Comparison of ENCODE assay signal across 1 cellular context in the genomic region with DNA sequence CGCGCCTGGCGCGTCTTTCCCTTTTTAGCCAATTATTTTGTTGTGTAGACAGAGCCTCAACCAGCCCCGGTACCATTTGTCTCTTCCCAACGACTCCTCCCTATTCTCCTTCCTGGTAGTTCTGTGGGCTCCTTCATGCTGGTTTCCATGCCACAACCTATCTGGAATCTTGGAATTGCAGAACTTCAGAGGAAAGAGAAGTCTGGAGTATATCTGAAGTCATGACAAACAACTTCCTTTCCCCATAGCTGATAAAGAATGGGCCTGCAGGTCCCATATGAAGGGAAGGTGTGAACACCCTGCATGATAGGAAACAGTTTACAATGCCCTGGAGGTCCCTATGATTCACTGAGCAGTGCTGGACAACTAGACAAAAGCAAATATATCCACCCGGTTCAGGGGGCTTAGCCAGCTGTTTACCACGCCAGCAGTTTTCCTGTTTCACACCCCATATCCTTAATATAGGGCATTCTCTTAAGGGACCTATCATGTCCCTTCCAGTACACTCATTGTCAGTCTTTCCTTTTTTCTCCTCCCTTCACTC.
TF ChIP-seq lines count a peak whose summit lies in the region.

No MANE protein-coding gene starts in this region.

TF ChIP-seq in K562, 482 proteins besides CTCF, POLR2A, EP300 and RAD21:
- no peak for TF ChIP-seq KLF1 (tag; IDR thresholded peaks at IDR 0.05)
- no peak for TF ChIP-seq ZFPM2 (CRISPR knock-in tag; IDR thresholded peaks at IDR 0.05)
- TF ChIP-seq PCBP2 (IDR thresholded peaks at IDR 0.05; ENCODE audit: low read depth, low read length, poor library complexity, severe bottlenecking): no peak
- TF ChIP-seq MEF2D (tag; conservative IDR thresholded peaks at IDR 0.05; ENCODE audit: low read depth): no peak
- TF ChIP-seq, protein P1, sequence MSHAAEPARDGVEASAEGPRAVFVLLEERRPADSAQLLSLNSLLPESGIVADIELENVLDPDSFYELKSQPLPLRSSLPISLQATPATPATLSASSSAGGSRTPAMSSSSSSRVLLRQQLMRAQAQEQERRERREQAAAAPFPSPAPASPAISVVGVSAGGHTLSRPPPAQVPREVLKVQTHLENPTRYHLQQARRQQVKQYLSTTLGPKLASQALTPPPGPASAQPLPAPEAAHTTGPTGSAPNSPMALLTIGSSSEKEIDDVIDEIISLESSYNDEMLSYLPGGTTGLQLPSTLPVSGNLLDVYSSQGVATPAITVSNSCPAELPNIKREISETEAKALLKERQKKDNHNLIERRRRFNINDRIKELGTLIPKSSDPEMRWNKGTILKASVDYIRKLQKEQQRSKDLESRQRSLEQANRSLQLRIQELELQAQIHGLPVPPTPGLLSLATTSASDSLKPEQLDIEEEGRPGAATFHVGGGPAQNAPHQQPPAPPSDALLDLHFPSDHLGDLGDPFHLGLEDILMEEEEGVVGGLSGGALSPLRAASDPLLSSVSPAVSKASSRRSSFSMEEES (CRISPR knock-in tag; IDR thresholded peaks at IDR 0.05): no peak
- TF ChIP-seq FOXK2 (conservative IDR thresholded peaks at IDR 0.05 in 1 of 2, IDR thresholded peaks at IDR 0.05 in 1 of 2; ENCODE audit: low read depth in 2 of 2): no peak
- TF ChIP-seq, protein P2, sequence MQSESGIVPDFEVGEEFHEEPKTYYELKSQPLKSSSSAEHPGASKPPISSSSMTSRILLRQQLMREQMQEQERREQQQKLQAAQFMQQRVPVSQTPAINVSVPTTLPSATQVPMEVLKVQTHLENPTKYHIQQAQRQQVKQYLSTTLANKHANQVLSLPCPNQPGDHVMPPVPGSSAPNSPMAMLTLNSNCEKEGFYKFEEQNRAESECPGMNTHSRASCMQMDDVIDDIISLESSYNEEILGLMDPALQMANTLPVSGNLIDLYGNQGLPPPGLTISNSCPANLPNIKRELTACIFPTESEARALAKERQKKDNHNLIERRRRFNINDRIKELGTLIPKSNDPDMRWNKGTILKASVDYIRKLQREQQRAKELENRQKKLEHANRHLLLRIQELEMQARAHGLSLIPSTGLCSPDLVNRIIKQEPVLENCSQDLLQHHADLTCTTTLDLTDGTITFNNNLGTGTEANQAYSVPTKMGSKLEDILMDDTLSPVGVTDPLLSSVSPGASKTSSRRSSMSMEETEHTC (IDR thresholded peaks at IDR 0.05): no peak
- TF ChIP-seq CBX5 (IDR thresholded peaks at IDR 0.05; ENCODE audit: borderline replicate concordance, low read depth): no peak
